ENCODE assay signal across 8 cellular contexts in the genomic region with DNA sequence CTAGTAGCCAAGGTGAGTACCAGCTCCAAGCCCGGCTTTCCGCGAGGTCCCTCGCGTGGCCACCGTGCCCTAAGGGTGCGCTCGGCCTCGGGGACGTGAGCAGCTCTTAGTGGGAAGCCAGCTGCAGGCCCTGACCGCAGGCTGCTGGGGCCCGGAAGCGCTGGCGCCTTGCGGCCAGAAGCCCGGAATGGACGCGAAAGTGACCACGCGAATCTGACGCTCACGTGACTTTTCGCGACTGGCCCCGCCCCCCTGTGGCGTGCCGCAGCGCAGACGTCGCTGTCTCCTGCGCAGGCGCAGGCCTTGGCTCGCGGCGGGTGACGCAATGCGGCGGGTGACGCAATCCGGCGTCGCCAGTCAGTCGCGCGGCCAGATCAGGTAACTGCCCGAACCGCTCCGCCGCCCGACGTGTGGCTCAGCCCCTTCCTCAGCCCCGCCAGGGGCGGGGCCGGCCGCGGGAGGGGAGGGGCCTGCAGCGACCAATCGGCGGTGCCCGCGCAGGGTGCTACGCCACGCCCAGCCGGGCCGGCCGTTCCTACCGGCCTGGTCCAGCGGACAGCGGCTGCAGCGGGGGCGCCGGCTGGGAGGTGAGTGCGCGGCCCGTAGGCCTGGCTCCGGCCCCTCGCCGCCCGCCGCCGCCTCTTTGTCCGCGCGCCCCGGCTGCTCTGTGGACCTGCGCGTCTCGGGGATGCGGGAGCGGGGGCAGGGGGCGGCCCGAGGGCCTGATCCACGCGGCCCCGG. TPM values are rescaled to one million over a fixed set of nuclear protein-coding genes. Genes with fewer than 3 reads are reported as not detected.
DNase-seq lines count a peak whose midpoint lies in the region; ATAC-seq and TF ChIP-seq lines count a peak whose summit lies in the region.

A gene (plus strand): TSS at position 532 of the 741 bp plus-strand sequence. CDS start 2,202 bp downstream, outside the sequence.

- H3K27ac ChIP-seq in ectodermal cell (ENCODE audit: insufficient read depth, low read depth, low read length, poor library complexity, severe bottlenecking) (peak within 1 kb of the TSS; percentile 97), lung (ENCODE audit: low read depth in 1 of 2, low read length in 1 of 2) (peak within 1 kb of the TSS; percentile 97 to 99)

- DNase-seq in CMK (ENCODE audit: low read depth) (peak; percentile 97), GM20000 (ENCODE audit: low spot score) (peak; percentile 99), HS-5 (ENCODE audit: low read depth) (peak; percentile 88), NK-92 (lab: John Stamatoyannopoulos, UW; ENCODE audit: unreplicated experiment) (peak; percentile 82), lung (ENCODE audit: low spot score) (peak; percentile 98)
- DNase-seq in activated CD8-positive, alpha-beta memory T cell treated with anti-CD3 and anti-CD28 coated beads for 1 hour (ENCODE audit: extremely low read depth in 1 of 2, low read depth in 1 of 2) = peak; percentile 91 to 98
- peak; percentile 95 to 98 (median 96) for DNase-seq in stimulated activated CD4-positive, alpha-beta T cell treated with anti-CD3 and anti-CD28 coated beads, TNF-alpha, amount 100 ng/mL, for 24 hours (ENCODE audit: low read depth in 3 of 3)

- no peak for TF ChIP-seq CTCF in GM20000 (IDR thresholded peaks at IDR 0.05; ENCODE audit: extremely low read depth, missing control alignments)
- no peak for TF ChIP-seq CTCF in lung (IDR thresholded peaks at IDR 0.05; ENCODE audit: control extremely low read depth, extremely low read depth)

- H3K9me3 ChIP-seq in ectodermal cell (ENCODE audit: control insufficient read depth, low read length) (no peaks in the 10 kb centered on the region), lung (ENCODE audit: control insufficient read depth in 2 of 2, insufficient read depth in 1 of 2, low read length in 1 of 2) (no peaks in the 10 kb centered on the region)

- peaks cover 6% of the 10 kb centered on the region for H3K4me1 ChIP-seq in ectodermal cell (ENCODE audit: control insufficient read depth, insufficient read depth, low read length)
- peaks cover 17 to 20% of the 10 kb centered on the region in 2 donors for H3K4me1 ChIP-seq in lung (ENCODE audit: control insufficient read depth in 2 of 2, insufficient read depth in 2 of 2, low read length in 2 of 2)

- H3K27me3 ChIP-seq in ectodermal cell (ENCODE audit: control insufficient read depth, insufficient read depth, low read length, poor library complexity, severe bottlenecking) (no peaks in the 10 kb centered on the region), lung (ENCODE audit: control insufficient read depth, insufficient read depth) (no peaks in the 10 kb centered on the region)

- H3K36me3 ChIP-seq in ectodermal cell (ENCODE audit: control insufficient read depth, insufficient read depth, low read length) (no peaks in the 10 kb centered on the region), lung (ENCODE audit: control insufficient read depth in 2 of 2, insufficient read depth in 2 of 2, low read length in 2 of 2) (peaks cover 5 to 10% of the 10 kb centered on the region in 2 donors)

- peak; percentile 91 for ATAC-seq in lung (ENCODE audit: insufficient read depth, low FRiP score)

- H3K4me3 ChIP-seq in ectodermal cell (ENCODE audit: insufficient read depth, low read depth, low read length) = peak within 1 kb of the TSS; percentile 89
- H3K4me3 ChIP-seq in lung = peak within 1 kb of the TSS; percentile 71

- WGBS in ectodermal cell, 2 experiments = 0% methylated on average over 95 of the region's 95 CpGs
- 0 to 1% methylated on average over 79 to 95 of the region's 95 CpGs for WGBS in lung, 2 donors

RNA-seq across cellular contexts. Expression of the gene that starts here (rescaled TPM):
- polyA plus RNA-seq in ectodermal cell (2013, experiment 1 of 4) = 12.9 TPM
- polyA plus RNA-seq in ectodermal cell (2013, experiment 2 of 4) = 17.4 TPM
- 15.1 TPM for polyA plus RNA-seq in ectodermal cell (2013, experiment 3 of 4)
- 15.4 TPM for polyA plus RNA-seq in ectodermal cell (2013, experiment 4 of 4)
- 10 to 100 TPM; 16.6 to 17.8 TPM for total RNA-seq in lung
- 10 to 100 TPM in 1 of 2 donors, 1 to 10 TPM in 1; 5.3 to 12.6 TPM for polyA plus RNA-seq in lung

Comparison
In these comparisons a context has a peak if more than half of its experiments do, and no peak if none do; other contexts are left out.
1. Peak in every context shown above with its lines: DNase-seq, ATAC-seq, H3K4me3 ChIP-seq and H3K27ac ChIP-seq.